ENCODE assay signal across 15 cellular contexts in the genomic region with DNA sequence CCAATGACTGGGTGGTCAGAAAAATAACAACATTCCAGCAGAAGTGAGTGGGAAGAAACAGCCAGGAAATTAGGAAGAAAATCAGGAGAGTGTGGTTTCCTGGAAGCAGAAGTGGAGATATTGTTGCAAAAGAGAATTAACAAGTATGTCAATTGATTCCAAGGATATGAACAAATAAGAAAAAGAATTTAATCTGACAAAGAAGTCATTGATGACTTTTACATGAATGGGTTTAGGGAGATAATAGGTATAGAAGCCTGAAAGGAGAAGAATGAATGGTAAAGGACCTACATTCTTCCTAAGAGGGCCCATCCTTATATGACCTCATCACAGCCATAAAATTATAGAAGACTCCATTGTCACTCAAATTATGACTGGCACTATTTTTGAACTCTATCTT.
DNase-seq lines count a peak whose midpoint lies in the region.
"Had no signal": no experiment of that assay in that cellular context is flagged by ENCODE, and none has a peak within 500 bp of the region (broad histone marks: within the 10 kb centered on the region; RNA-seq: fewer than 3 reads in every experiment).

No MANE protein-coding gene starts in this region.

- no peak overlapping the region for H2BK120ac ChIP-seq in mesendoderm (ENCODE audit: low read depth, low read length)

- no peak overlapping the region for H4K8ac ChIP-seq in mesendoderm (ENCODE audit: low read depth, low read length)

- no peaks in the 10 kb centered on the region for H3K4me1 ChIP-seq in mesendoderm (ENCODE audit: control insufficient read depth, low read depth, low read length)

- H2BK15ac ChIP-seq in mesendoderm (replicated peaks; ENCODE audit: low read depth): no peak overlapping the region

- no peak overlapping the region for H3K4me2 ChIP-seq in mesendoderm (ENCODE audit: low read length)
- H3K4me2 ChIP-seq: GM23338 had no signal

- no peak overlapping the region for H3K23ac ChIP-seq in mesendoderm (ENCODE audit: low read length)

- H3K4me3 ChIP-seq in SK-N-MC (no peak overlapping the region), mesendoderm (ENCODE audit: low read length) (no peak overlapping the region)
- H3K4me3 ChIP-seq: GM23338 had no signal

- H3K9me3 ChIP-seq in SK-N-MC (ENCODE audit: low read depth, low read length): no peaks in the 10 kb centered on the region

- no peaks in the 10 kb centered on the region for H3K27me3 ChIP-seq in mesendoderm (ENCODE audit: insufficient read depth, low read length, poor library complexity)

- no peaks in the 10 kb centered on the region for H3K79me1 ChIP-seq in mesendoderm (ENCODE audit: low read length)

- H3K9ac ChIP-seq in SK-N-MC (ENCODE audit: insufficient read length): no peak overlapping the region
- no peak overlapping the region for H3K9ac ChIP-seq in mesendoderm (ENCODE audit: low read length)

- H3K56ac ChIP-seq in mesendoderm (ENCODE audit: low read length): no peak overlapping the region

- no peak overlapping the region for H3K18ac ChIP-seq in mesendoderm (ENCODE audit: low read length)

- DNase-seq in SK-N-MC (ENCODE audit: low read depth, low spot score): no peak
- DNase-seq in foreskin melanocyte: peak; percentile 54
- DNase-seq in mesendoderm: peak; percentile 17
- no peak for DNase-seq in NCI-H146 (lab: John Stamatoyannopoulos, UW)
- DNase-seq in T-helper 9 cell: no peak
- DNase-seq in NK-92 (lab: John Stamatoyannopoulos, UW; ENCODE audit: unreplicated experiment): no peak
- no peak for DNase-seq in OCI-M2 (lab: John Stamatoyannopoulos, UW; ENCODE audit: unreplicated experiment)
- DNase-seq: ACHN; CD4-positive, alpha-beta T cell; DMS153; DMS79; GF-D8; H7 had no signal

- H3K36me3 ChIP-seq in SK-N-MC (ENCODE audit: insufficient read depth, low read length): no peaks in the 10 kb centered on the region
- H3K36me3 ChIP-seq in mesendoderm (ENCODE audit: control insufficient read depth, insufficient read depth, low read length): no peaks in the 10 kb centered on the region

- H2BK5ac ChIP-seq in mesendoderm (ENCODE audit: low read length): no peak overlapping the region

- no peak overlapping the region for H4K5ac ChIP-seq in mesendoderm (ENCODE audit: low read length)

- H3K4ac ChIP-seq in mesendoderm (ENCODE audit: low read depth, low read length): no peak overlapping the region

- H3K27ac ChIP-seq in SK-N-MC: peak overlapping the region; percentile 87; the same call in 1 of the 2 replicates
- no peak overlapping the region for H3K27ac ChIP-seq in mesendoderm (ENCODE audit: low read depth, low read length)
- H3K27ac ChIP-seq: C4-2B had no signal

- no peak overlapping the region for H2AK5ac ChIP-seq in mesendoderm (ENCODE audit: low read length)

- no peaks in the 10 kb centered on the region for H3K79me2 ChIP-seq in mesendoderm (ENCODE audit: control insufficient read depth, insufficient read depth, low read length)

Comparison
In these comparisons a context has a peak if more than half of its experiments do, and no peak if none do; other contexts are left out.
1. DNase-seq: peak in foreskin melanocyte (single experiment) and mesendoderm (single experiment); none in SK-N-MC (single experiment), NCI-H146 (single experiment), T-helper 9 cell (single experiment), NK-92 (single experiment) and OCI-M2 (single experiment).